Comparison of ENCODE assay signal across 8 cellular contexts in the genomic region with DNA sequence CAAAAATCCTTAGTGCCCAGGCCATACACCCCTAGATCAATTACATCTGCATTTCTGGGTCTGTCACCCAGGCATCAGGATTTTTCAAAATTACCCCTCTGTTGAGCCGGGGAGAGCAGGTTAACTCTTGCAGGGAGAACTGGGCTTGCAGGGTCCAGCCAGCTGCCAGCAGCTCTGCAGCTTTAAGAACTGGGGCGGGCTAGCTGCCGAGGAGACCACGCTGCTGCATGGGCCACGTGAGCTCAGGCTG. TPM values are rescaled to one million over a fixed set of nuclear protein-coding genes. Genes with fewer than 3 reads are reported as not detected.
DNase-seq lines count a peak whose midpoint lies in the region; TF ChIP-seq lines count a peak whose summit lies in the region.

Gene DGLUCY (plus strand): TSS at position 245 of the 250 bp plus-strand sequence. CDS start 46,222 bp downstream, outside the sequence.

- H3K4me1 Mint-ChIP-seq in HFFc6 (ENCODE audit: low read depth) = peaks cover 45% of the 10 kb centered on the region

- H3K36me3 ChIP-seq in sigmoid colon = no peaks in the 10 kb centered on the region

- H3K27me3 Mint-ChIP-seq in HFFc6 (ENCODE audit: insufficient read depth) = peaks cover 3% of the 10 kb centered on the region; the same call in 1 of the 2 replicates

- no peak for TF ChIP-seq POLR2A in sigmoid colon (IDR thresholded peaks at IDR 0.05)

- intact Hi-C loops in sigmoid colon (cut with DNase I) = loop anchor here (2.0 kb wide), 1 partner anchor 53 kb away; the partner anchor contains the start of gene RPS6KA5

- H3K4me1 ChIP-seq in sigmoid colon = peaks cover 0 to 71% (median 62%) of the 10 kb centered on the region in 4 donors

- no peaks in the 10 kb centered on the region for H3K9me3 Mint-ChIP-seq in HFFc6

- H3K36me3 Mint-ChIP-seq in HFFc6 (ENCODE audit: low read depth) = peaks cover 4% of the 10 kb centered on the region; the same call in 1 of the 2 replicates

- H3K4me3 Mint-ChIP-seq in HFFc6 = peak within 1 kb of the TSS; percentile 99

- TF ChIP-seq CTCF in HFFc6 (IDR thresholded peaks at IDR 0.05) (no peak), sigmoid colon (IDR thresholded peaks at IDR 0.05) (no peak)

- H3K9me3 ChIP-seq in sigmoid colon = no peaks in the 10 kb centered on the region

- H3K4me3 ChIP-seq in sigmoid colon = peak within 1 kb of the TSS; percentile 54 to 66 (median 60)

- WGBS in sigmoid colon, 2 donors = 1% methylated on average over 5 of the region's 5 CpGs

- H3K27me3 ChIP-seq in sigmoid colon = no peaks in the 10 kb centered on the region

- TF ChIP-seq EP300 in sigmoid colon (IDR thresholded peaks at IDR 0.05) = no peak

- H3K27ac ChIP-seq in angular gyrus (ENCODE audit: low read depth, low read length) (peak within 1 kb of the TSS; percentile 95), sigmoid colon (peak within 1 kb of the TSS; percentile 91 to 98 (median 94))

- H3K27ac Mint-ChIP-seq in HFFc6 = peak within 1 kb of the TSS; percentile 99

- DNase-seq in NOMO-1 treated with DMSO at 0.1 percent for 48 hours (lab: John Stamatoyannopoulos, UW; ENCODE audit: unreplicated experiment) (peak; percentile 75), NOMO-1 (lab: John Stamatoyannopoulos, UW; ENCODE audit: unreplicated experiment in 2 of 2) (no peak), HFFc6 (peak; percentile 59), NCI-H1694 treated with DMSO at 0.1 percent for 48 hours (lab: John Stamatoyannopoulos, UW) (peak; percentile 91), hepatic stellate cell (ENCODE audit: low spot score) (peak; percentile 81), sigmoid colon (peak; percentile 94)
- no peak for DNase-seq in effector CD8-positive, alpha-beta T cell (lab: John Stamatoyannopoulos, UW)

RNA-seq across cellular contexts. Expression of gene DGLUCY, which starts in this region (rescaled TPM):
- total RNA-seq in HFFc6 (2021; fragmentation: NEBNext Ultra II Directional; extraction: Animal tissue kit (Norgen Biotek cat#: 25700)) = 10 to 100 TPM; 13.5 to 18.1 (median 15.2) TPM
- total RNA-seq in sigmoid colon = 10 to 100 TPM; 44.4 to 99.4 (median 68.0) TPM
- 10 to 100 TPM; 14.4 to 49.8 (median 16.2) TPM for polyA plus RNA-seq in sigmoid colon

Comparison
In these comparisons a context has a peak if more than half of its experiments do, and no peak if none do; other contexts are left out.
1. DNase-seq: peak in NOMO-1 treated with DMSO at 0.1 percent for 48 hours (single experiment), HFFc6 (single experiment), NCI-H1694 treated with DMSO at 0.1 percent for 48 hours (single experiment), hepatic stellate cell (single experiment) and sigmoid colon (single experiment); none in NOMO-1 (0 of 2) and effector CD8-positive, alpha-beta T cell (single experiment).